13 cellular contexts compared by ENCODE assay signal in the genomic region with DNA sequence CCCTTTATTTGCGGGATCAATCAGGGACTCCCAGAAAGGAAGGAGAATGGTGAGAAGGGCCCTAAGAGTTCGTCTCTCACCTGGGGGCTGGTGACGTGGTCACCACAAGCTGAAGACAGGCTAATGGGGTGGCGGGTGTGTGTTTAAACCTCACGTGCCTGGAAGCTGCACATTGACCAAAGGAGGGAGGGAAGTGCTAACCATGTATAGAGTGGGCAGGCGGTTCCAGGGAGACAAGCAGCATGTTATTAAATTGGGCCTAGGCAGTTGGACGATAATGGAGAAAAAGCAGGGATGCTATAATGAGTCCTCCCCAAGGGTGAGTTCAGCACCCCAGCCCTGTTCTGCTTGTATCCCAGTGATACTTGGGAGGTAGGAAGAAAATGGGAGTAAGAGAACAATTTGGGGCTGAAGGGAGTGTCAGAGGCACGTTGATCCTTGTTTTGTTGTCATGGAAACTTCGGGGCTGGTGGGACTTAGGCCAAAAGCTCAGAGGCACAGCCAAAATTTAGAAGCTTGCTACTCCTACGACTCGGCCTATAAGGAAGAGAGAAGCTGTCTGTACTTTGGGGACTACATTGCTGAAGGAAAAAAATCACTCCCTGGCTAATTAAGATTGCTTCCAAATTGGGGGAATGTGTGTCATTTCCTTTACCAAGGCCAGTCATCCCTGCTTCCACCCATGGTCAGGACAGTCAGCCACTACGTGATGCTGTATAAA. TPM values are rescaled to one million over a fixed set of nuclear protein-coding genes. Genes with fewer than 3 reads are reported as not detected.
DNase-seq lines count a peak whose midpoint lies in the region; ATAC-seq lines count a peak whose summit lies in the region.
"Had no signal": no experiment of that assay in that cellular context is flagged by ENCODE, and none has a peak within 500 bp of the region (broad histone marks: within the 10 kb centered on the region; RNA-seq: fewer than 3 reads in every experiment).

No MANE protein-coding gene starts in this region.

- peak overlapping the region; percentile 38 for H3K27ac ChIP-seq in rectal smooth muscle tissue (ENCODE audit: low read depth, low read length)

- peak; percentile 70 for DNase-seq in EH (ENCODE audit: low read depth)
- peak; percentile 35 for DNase-seq in adipocyte (ENCODE audit: low read depth)
- DNase-seq in Right ventricle myocardium inferior (ENCODE audit: missing footprints): no peak
- no peak for DNase-seq in stimulated activated CD4-positive, alpha-beta T cell treated with anti-CD3 and anti-CD28 coated beads, Interleukin-4, amount 100 ng/mL, for 24 hours
- DNase-seq in NK-92 treated with Interleukin-12 subunit alpha and Interleukin-12 subunit beta, amount 100 ng/mL, for 24 hours (lab: John Stamatoyannopoulos, UW): no peak
- DNase-seq in germinal center (ENCODE audit: low spot score): no peak
- DNase-seq in COLO668 (lab: John Stamatoyannopoulos, UW; ENCODE audit: unreplicated experiment): no peak
- DNase-seq: activated CD4-positive, CD25-positive, alpha-beta regulatory T cell treated with anti-CD3 and anti-CD28 coated beads, Interleukin-2, amount 50 U/mL, for 72 hours; activated naive CD4-positive, alpha-beta T cell; CD8-positive, alpha-beta T cell; immature natural killer cell; SIG-M5 had no signal

- ATAC-seq in Right ventricle myocardium inferior: peak; percentile 74
- ATAC-seq: CD8-positive, alpha-beta T cell had no signal

- no peaks in the 10 kb centered on the region for H3K9me3 ChIP-seq in adipocyte (ENCODE audit: control insufficient read depth, low read length)

- intact Hi-C loops in Right ventricle myocardium inferior (cut with DNase I): loop anchor here (5.0 kb wide), 1 partner anchor 112 kb away; a partner anchor contains a TSS

- H3K9ac ChIP-seq in adipocyte (ENCODE audit: low read length) (no peak overlapping the region), rectal smooth muscle tissue (ENCODE audit: low read length) (no peak overlapping the region)

- H3K36me3 ChIP-seq in adipocyte (ENCODE audit: control insufficient read depth, insufficient read depth, low read length, severe bottlenecking) (peaks cover 25% of the 10 kb centered on the region), rectal smooth muscle tissue (ENCODE audit: control insufficient read depth, insufficient read depth, low read length) (peaks cover 23% of the 10 kb centered on the region)

- H3K27me3 ChIP-seq in adipocyte (replicated peaks; ENCODE audit: control insufficient read depth, insufficient read depth, low read length) (no peaks in the 10 kb centered on the region), rectal smooth muscle tissue (ENCODE audit: control insufficient read depth, insufficient read depth, low read length) (no peaks in the 10 kb centered on the region)

- H3K4me3 ChIP-seq in adipocyte (ENCODE audit: low read length) (no peak overlapping the region), rectal smooth muscle tissue (ENCODE audit: low read length) (no peak overlapping the region)

- H3K4me1 ChIP-seq in adipocyte (ENCODE audit: control insufficient read depth, insufficient read depth, low read length): peaks cover 11% of the 10 kb centered on the region
- H3K4me1 ChIP-seq in rectal smooth muscle tissue (ENCODE audit: control insufficient read depth, insufficient read depth, low read length): peaks cover 21% of the 10 kb centered on the region

RNA-seq across cellular contexts. Expression of a gene that starts 33.2 kb away (rescaled TPM):
- total RNA-seq in Right ventricle myocardium inferior: not detected
- total RNA-seq: CD8-positive, alpha-beta T cell had no signal

Comparison
In these comparisons a context has a peak if more than half of its experiments do, and no peak if none do; other contexts are left out.
1. DNase-seq: peak in EH (single experiment) and adipocyte (single experiment); none in Right ventricle myocardium inferior (single experiment), stimulated activated CD4-positive, alpha-beta T cell treated with anti-CD3 and anti-CD28 coated beads, Interleukin-4, amount 100 ng/mL, for 24 hours (single experiment), NK-92 treated with Interleukin-12 subunit alpha and Interleukin-12 subunit beta, amount 100 ng/mL, for 24 hours (single experiment), germinal center (single experiment) and COLO668 (single experiment).